Comparison of ENCODE assay signal across 9 cellular contexts in the genomic region with DNA sequence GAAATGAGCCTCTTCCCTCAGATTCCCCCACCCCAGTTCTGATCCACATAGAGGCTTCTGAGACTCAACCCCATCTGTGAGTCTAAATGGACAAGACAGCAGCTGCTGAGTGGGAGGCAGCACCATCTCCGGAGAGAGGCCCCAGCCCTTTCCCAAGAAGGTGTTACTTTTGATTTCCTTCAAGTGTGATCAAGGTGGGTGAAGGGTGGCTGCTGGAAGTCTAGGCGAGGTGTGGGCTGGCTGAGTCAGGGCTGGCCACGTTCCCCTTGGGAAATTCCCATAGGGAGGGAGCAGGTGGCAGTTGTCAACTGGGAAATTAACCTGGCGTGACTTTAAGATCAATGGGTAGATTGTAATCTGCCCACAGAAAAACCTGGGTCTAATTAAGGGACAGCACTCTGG.
A peak's percentile ranks its signal among the peaks of the same experiment; 100 is the strongest.
DNase-seq lines count a peak whose midpoint lies in the region; ATAC-seq, FAIRE-seq and TF ChIP-seq lines count a peak whose summit lies in the region.
"Had no signal": no experiment of that assay in that cellular context is flagged by ENCODE, and none has a peak within 500 bp of the region (broad histone marks: within the 10 kb centered on the region; RNA-seq: fewer than 3 reads in every experiment).

No MANE protein-coding gene starts in this region.

- H3K27me3 ChIP-seq in bronchial epithelial cell (ENCODE audit: control insufficient read depth, insufficient read depth, low read length), result no peaks in the 10 kb centered on the region
- H3K27me3 ChIP-seq: upper lobe of right lung had no signal

- FAIRE-seq in bronchial epithelial cell (lab: Jason Lieb, UNC), result no peak

- ATAC-seq in GM21529 (IDR thresholded peaks at IDR 0.05; ENCODE audit: unreplicated experiment), result peak; percentile 33
- ATAC-seq: upper lobe of right lung had no signal

- no peak overlapping the region for H3K4me3 ChIP-seq in bronchial epithelial cell (ENCODE audit: low read depth, low read length)
- H3K4me3 ChIP-seq: upper lobe of right lung had no signal

- DNase-seq in T-helper 1 cell (peak in 4 of 5 donors; percentile 17 to 33 (median 24)), bronchial epithelial cell (ENCODE audit: low read depth) (peak; percentile 49), NCI-H187 (lab: John Stamatoyannopoulos, UW) (no peak), MV-4-11 (lab: John Stamatoyannopoulos, UW) (no peak), NCI-H1930 (lab: John Stamatoyannopoulos, UW) (no peak)
- DNase-seq in stimulated activated CD8-positive, alpha-beta memory T cell treated with anti-CD3 and anti-CD28 coated beads, Interleukin-7, amount 100 ng/mL, for 24 hours (ENCODE audit: low read depth), result peak; percentile 38
- DNase-seq: NCI-H748 treated with DMSO at 0.1 percent for 48 hours, upper lobe of right lung had no signal

- H3K36me3 ChIP-seq in bronchial epithelial cell (ENCODE audit: control insufficient read depth, insufficient read depth, low read length), result no peaks in the 10 kb centered on the region
- H3K36me3 ChIP-seq: upper lobe of right lung had no signal

- no peak for TF ChIP-seq CTCF in bronchial epithelial cell (IDR thresholded peaks at IDR 0.05; ENCODE audit: insufficient read depth, low read length, severe bottlenecking)

Comparison
In these comparisons a context has a peak if more than half of its experiments do, and no peak if none do; other contexts are left out.
1. DNase-seq: peak in T-helper 1 cell (4 of 5), bronchial epithelial cell (single experiment) and stimulated activated CD8-positive, alpha-beta memory T cell treated with anti-CD3 and anti-CD28 coated beads, Interleukin-7, amount 100 ng/mL, for 24 hours (single experiment); none in NCI-H187 (0 of 2), MV-4-11 (single experiment) and NCI-H1930 (0 of 2).